21 cellular contexts compared by ENCODE assay signal in the genomic region with DNA sequence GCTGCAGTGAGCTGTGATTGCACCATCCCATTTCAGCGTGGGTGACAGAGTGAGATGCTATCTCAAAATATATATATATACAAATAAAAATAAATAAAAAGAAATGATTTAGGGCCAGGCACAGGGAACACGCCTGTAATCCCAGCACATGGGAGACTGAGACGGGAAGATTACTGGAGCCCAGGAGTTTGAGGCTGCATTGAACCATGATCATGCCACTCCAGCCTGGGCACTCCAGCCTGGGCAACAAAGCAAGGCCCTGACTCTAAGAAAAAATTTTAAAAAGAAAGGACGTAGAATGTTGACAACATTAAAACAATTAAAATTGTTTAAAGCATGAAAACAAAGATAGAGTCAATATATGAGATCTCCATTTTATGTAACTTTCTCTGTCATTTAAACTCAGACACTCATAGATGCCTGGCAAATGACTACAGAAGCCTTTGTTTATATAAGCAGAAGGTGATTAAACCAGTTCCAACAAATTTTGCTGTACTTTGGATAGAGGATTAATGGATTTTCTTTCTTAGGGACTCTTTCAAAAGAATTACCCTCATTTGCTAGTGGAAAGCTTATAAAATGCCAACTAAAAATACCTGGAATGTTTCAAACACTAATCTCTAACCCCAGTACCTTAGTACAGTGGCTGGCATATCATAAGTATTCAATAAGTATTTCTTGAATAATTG.
"Had no signal": no experiment of that assay in that cellular context is flagged by ENCODE, and none has a peak within 500 bp of the region (broad histone marks: within the 10 kb centered on the region; RNA-seq: fewer than 3 reads in every experiment).

No MANE protein-coding gene starts in this region.

- H3K4me1 ChIP-seq: right atrium auricular region, transverse colon had no signal

- H3K9me3 ChIP-seq: esophagus muscularis mucosa, right atrium auricular region, transverse colon had no signal

- H3K4me3 ChIP-seq: esophagus muscularis mucosa, lung, right atrium auricular region, transverse colon had no signal

- H3K4me3 Mint-ChIP-seq: activated CD4-positive, alpha-beta T cell treated with anti-CD3 and anti-CD28 coated beads, Interleukin-2, amount 10 ng/mL, durations not matched to agents 7 days and 5 days; activated naive CD4-positive, alpha-beta T cell treated with anti-CD3 and anti-CD28 coated beads, Interleukin-2, amount 10 ng/mL, durations not matched to agents 7 days and 5 days; activated naive CD8-positive, alpha-beta T cell treated with anti-CD3 and anti-CD28 coated beads, Interleukin-2, amount 50 U/mL, for 24 hours; stimulated activated naive CD8-positive, alpha-beta T cell treated with anti-CD3 and anti-CD28 coated beads, Interleukin-15, Interleukin-2, amounts not matched to agents 100 ng/mL and 50 ng/mL, for 24 hours; T-cell had no signal

- H3K36me3 ChIP-seq: right atrium auricular region had no signal

- DNase-seq: activated CD4-positive, alpha-beta T cell treated with anti-CD3 and anti-CD28 coated beads, Interleukin-2, amount 10 ng/mL, durations not matched to agents 7 days and 5 days; activated CD8-positive, alpha-beta memory T cell treated with anti-CD3 and anti-CD28 coated beads, Interleukin-2, amount 50 U/mL, for 4 hours; activated effector memory CD4-positive, alpha-beta T cell treated with Interleukin-2 at 50 U/mL for 16 hours; activated naive CD4-positive, alpha-beta T cell treated with anti-CD3 and anti-CD28 coated beads, Interleukin-2, amount 10 ng/mL, durations not matched to agents 7 days and 5 days; activated naive CD8-positive, alpha-beta T cell treated with anti-CD3 and anti-CD28 coated beads, Interleukin-2, amount 50 U/mL, for 24 hours; activated T-cell treated with anti-CD3 and anti-CD28 coated beads, Interleukin-2, amount 50 U/mL, for 48 hours; anterior cingulate cortex; cortex of kidney; glutamatergic neuron; hippocampal formation; islet precursor cell; left colon; occipital lobe; posterior cingulate gyrus; T-cell; T-helper 9 cell; transverse colon had no signal

- H3K27me3 Mint-ChIP-seq: activated CD4-positive, alpha-beta T cell treated with anti-CD3 and anti-CD28 coated beads, Interleukin-2, amount 10 ng/mL, durations not matched to agents 7 days and 5 days; activated naive CD4-positive, alpha-beta T cell treated with anti-CD3 and anti-CD28 coated beads, Interleukin-2, amount 10 ng/mL, durations not matched to agents 7 days and 5 days; activated naive CD8-positive, alpha-beta T cell treated with anti-CD3 and anti-CD28 coated beads, Interleukin-2, amount 50 U/mL, for 24 hours; stimulated activated naive CD8-positive, alpha-beta T cell treated with anti-CD3 and anti-CD28 coated beads, Interleukin-15, Interleukin-2, amounts not matched to agents 100 ng/mL and 50 ng/mL, for 24 hours; T-cell had no signal

- ATAC-seq: activated naive CD8-positive, alpha-beta T cell treated with anti-CD3 and anti-CD28 coated beads, Interleukin-2, amount 50 U/mL, for 24 hours; left colon; T-cell had no signal

- H3K9me3 Mint-ChIP-seq: activated CD4-positive, alpha-beta T cell treated with anti-CD3 and anti-CD28 coated beads, Interleukin-2, amount 10 ng/mL, durations not matched to agents 7 days and 5 days; activated naive CD4-positive, alpha-beta T cell treated with anti-CD3 and anti-CD28 coated beads, Interleukin-2, amount 10 ng/mL, durations not matched to agents 7 days and 5 days; activated naive CD8-positive, alpha-beta T cell treated with anti-CD3 and anti-CD28 coated beads, Interleukin-2, amount 50 U/mL, for 24 hours; stimulated activated naive CD8-positive, alpha-beta T cell treated with anti-CD3 and anti-CD28 coated beads, Interleukin-15, Interleukin-2, amounts not matched to agents 100 ng/mL and 50 ng/mL, for 24 hours; T-cell had no signal

- H3K27ac Mint-ChIP-seq: activated CD4-positive, alpha-beta T cell treated with anti-CD3 and anti-CD28 coated beads, Interleukin-2, amount 10 ng/mL, durations not matched to agents 7 days and 5 days; activated naive CD4-positive, alpha-beta T cell treated with anti-CD3 and anti-CD28 coated beads, Interleukin-2, amount 10 ng/mL, durations not matched to agents 7 days and 5 days; activated naive CD8-positive, alpha-beta T cell treated with anti-CD3 and anti-CD28 coated beads, Interleukin-2, amount 50 U/mL, for 24 hours; stimulated activated naive CD8-positive, alpha-beta T cell treated with anti-CD3 and anti-CD28 coated beads, Interleukin-15, Interleukin-2, amounts not matched to agents 100 ng/mL and 50 ng/mL, for 24 hours; T-cell had no signal

- H3K27me3 ChIP-seq: esophagus muscularis mucosa, right atrium auricular region, transverse colon had no signal

- H3K27ac ChIP-seq: esophagus muscularis mucosa, right atrium auricular region, transverse colon had no signal

- H3K4me1 Mint-ChIP-seq: activated naive CD4-positive, alpha-beta T cell treated with anti-CD3 and anti-CD28 coated beads, Interleukin-2, amount 10 ng/mL, durations not matched to agents 7 days and 5 days; activated naive CD8-positive, alpha-beta T cell treated with anti-CD3 and anti-CD28 coated beads, Interleukin-2, amount 50 U/mL, for 24 hours had no signal
